18 cellular contexts compared by ENCODE assay signal in the genomic region with DNA sequence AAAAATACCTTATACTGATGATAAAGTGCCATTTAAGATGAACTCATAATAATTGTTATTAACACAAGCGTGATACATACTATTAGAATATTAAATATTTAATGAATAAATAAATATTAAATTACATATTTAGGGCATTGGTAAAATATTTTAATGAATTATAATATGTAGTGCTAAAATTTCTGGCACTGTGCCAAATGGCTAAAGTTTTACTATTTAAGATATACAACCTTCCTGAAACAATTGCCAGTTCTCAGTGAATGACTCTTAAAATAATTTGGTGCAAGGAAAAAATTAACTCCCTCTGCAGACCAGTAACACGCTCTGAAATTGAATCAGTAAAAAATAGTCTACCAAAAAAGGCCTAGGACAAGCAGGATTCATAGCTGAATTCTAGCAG.
DNase-seq lines count a peak whose midpoint lies in the region; ATAC-seq, FAIRE-seq and TF ChIP-seq lines count a peak whose summit lies in the region.
"Had no signal": no experiment of that assay in that cellular context is flagged by ENCODE, and none has a peak within 500 bp of the region (broad histone marks: within the 10 kb centered on the region; RNA-seq: fewer than 3 reads in every experiment).

No MANE protein-coding gene starts in this region.

- no peaks in the 10 kb centered on the region for H3K9me3 ChIP-seq in HepG2 (ENCODE audit: low read length)
- no peaks in the 10 kb centered on the region for H3K9me3 ChIP-seq in right lobe of liver
- H3K9me3 ChIP-seq in K562 (replicated peaks; ENCODE audit: control insufficient read depth, insufficient read depth, low read depth, low read length) = no peaks in the 10 kb centered on the region
- H3K9me3 ChIP-seq: BLaER1, HAP-1 had no signal

- H3K4me1 ChIP-seq in HepG2 (ENCODE audit: insufficient read depth, low read length) = no peaks in the 10 kb centered on the region
- H3K4me1 ChIP-seq in right lobe of liver = no peaks in the 10 kb centered on the region
- H3K4me1 ChIP-seq in K562 (replicated peaks in 1 of 2; ENCODE audit: control insufficient read depth in 2 of 2, insufficient read depth in 2 of 2, low read length in 2 of 2) = no peaks in the 10 kb centered on the region
- H3K4me1 ChIP-seq: BLaER1, HAP-1 had no signal

- H3K27me3 ChIP-seq in HepG2 (ENCODE audit: control insufficient read depth in 1 of 2, insufficient read depth in 2 of 2, low read length in 2 of 2) (no peaks in the 10 kb centered on the region), right lobe of liver (peaks cover 0 to 6% of the 10 kb centered on the region in 2 donors), K562 (ENCODE audit: control insufficient read depth in 2 of 2, insufficient read depth in 2 of 2, low read length in 2 of 2) (no peaks in the 10 kb centered on the region)
- H3K27me3 ChIP-seq: BLaER1 had no signal

- TF ChIP-seq RAD21 in HepG2 (CRISPR knock-in tag; IDR thresholded peaks at IDR 0.05) (no peak), Ishikawa (IDR thresholded peaks at IDR 0.05; ENCODE audit: low read depth) (no peak), K562 (CRISPR knock-in tag; conservative IDR thresholded peaks at IDR 0.05 in 1 of 2, IDR thresholded peaks at IDR 0.05 in 1 of 2) (no peak)

- TF ChIP-seq EP300 in HepG2 (IDR thresholded peaks at IDR 0.05; ENCODE audit: low read depth in 2 of 2, low read length in 2 of 2) (no peak), HepG2 (CRISPR knock-in tag; IDR thresholded peaks at IDR 0.05; ENCODE audit: borderline replicate concordance) (no peak), Ishikawa (IDR thresholded peaks at IDR 0.05; ENCODE audit: borderline replicate concordance) (no peak), K562 (IDR thresholded peaks at IDR 0.05; ENCODE audit: low read length) (no peak)

- H2AFZ ChIP-seq in HepG2 (ENCODE audit: low read length) (no peak overlapping the region), K562 (ENCODE audit: low read depth, low read length) (no peak overlapping the region)

- H3K4me2 ChIP-seq in HepG2 (ENCODE audit: low read depth, low read length) (no peak overlapping the region), K562 (ENCODE audit: insufficient read depth, low read length) (no peak overlapping the region)
- H3K4me2 ChIP-seq: BLaER1 had no signal

- TF ChIP-seq POLR2A in HepG2 (IDR thresholded peaks at IDR 0.05; ENCODE audit: insufficient read depth in 1 of 2, low read depth in 2 of 2, low read length in 2 of 2) = no peak
- TF ChIP-seq POLR2A in right lobe of liver (IDR thresholded peaks at IDR 0.05) = no peak
- TF ChIP-seq POLR2A in K562 (conservative IDR thresholded peaks at IDR 0.05) = no peak

- intact Hi-C loops in HepG2 (cut with micrococcal nuclease; ENCODE audit: unreplicated experiment) (no loop called here), right lobe of liver (cut with DNase I) (no loop called here), K562 (cut with micrococcal nuclease) (no loop called here)

- POLR2A ChIA-PET in HepG2 (lab: Yijun Ruan, JAX) = no interaction called here
- POLR2A ChIA-PET in K562 (lab: Yijun Ruan, JAX) = no interaction called here

- H3K4me3 ChIP-seq in HepG2 (replicated peaks in 1 of 3; ENCODE audit: insufficient read depth in 1 of 3, low read depth in 2 of 3, low read length in 3 of 3) (no peak overlapping the region), right lobe of liver (no peak overlapping the region), K562 (no peak overlapping the region)
- H3K4me3 ChIP-seq: BLaER1, HAP-1 had no signal

- H4K20me1 ChIP-seq in HepG2 (ENCODE audit: insufficient read depth, low read length) = no peaks in the 10 kb centered on the region
- no peaks in the 10 kb centered on the region for H4K20me1 ChIP-seq in K562 (replicated peaks; ENCODE audit: control insufficient read depth, insufficient read depth, low read length)
- H4K20me1 ChIP-seq: BLaER1 had no signal

- WGBS in HepG2 (ENCODE audit: low lambda C conversion rate) = 12% methylated on average over 2 of the region's 2 CpGs
- WGBS in right lobe of liver (ENCODE audit: insufficient coverage, low coverage, low lambda C conversion rate, missing lambda C conversion rate) = 72% methylated on average over 2 of the region's 2 CpGs
- WGBS in K562 (ENCODE audit: insufficient coverage, low coverage, missing lambda C conversion rate) = 72% methylated on average over 2 of the region's 2 CpGs

- in situ Hi-C loops in HepG2 (cut with HindIII; ENCODE audit: extremely low pct_ligation_motif_present, low pct_unique_long_range_greater_than_20kb) = no loop called here
- in situ Hi-C loops in K562 (cut with MboI) = loop anchor here (25.0 kb wide), 1 partner anchor 429 kb away; a partner anchor contains a TSS

- no peak for ATAC-seq in HepG2
- ATAC-seq in right lobe of liver = no peak
- ATAC-seq in K562 = no peak
- no peak for ATAC-seq in HG02885 (IDR thresholded peaks at IDR 0.05; ENCODE audit: poor library complexity, unreplicated experiment)
- ATAC-seq in HG03571 (IDR thresholded peaks at IDR 0.05; ENCODE audit: unreplicated experiment) = no peak

- TF ChIP-seq CTCF in HepG2 (CRISPR knock-in tag; IDR thresholded peaks at IDR 0.05) = no peak
- no peak for TF ChIP-seq CTCF in right lobe of liver (IDR thresholded peaks at IDR 0.05)
- TF ChIP-seq CTCF in K562 (IDR thresholded peaks at IDR 0.05 in 2 of 3, conservative IDR thresholded peaks at IDR 0.05 in 1 of 3; ENCODE audit: insufficient read depth in 2 of 3, low read depth in 1 of 3, low read length in 3 of 3) = no peak

- CTCF ChIA-PET in HepG2 (lab: Yijun Ruan, JAX; ENCODE audit: low intra/inter-chr PET ratio, low total read pairs) = no interaction called here
- CTCF ChIA-PET in K562 (lab: Yijun Ruan, JAX; ENCODE audit: low intra/inter-chr PET ratio) = no interaction called here

- no peak for FAIRE-seq in HepG2 (lab: Jason Lieb, UNC)
- FAIRE-seq in K562 (lab: Jason Lieb, UNC) = no peak
- FAIRE-seq: D721Med, G401.6, GM12892, H54 had no signal

- H3K27ac ChIP-seq in HepG2 (ENCODE audit: extremely low read length, insufficient read depth, low read length) (no peak overlapping the region), right lobe of liver (no peak overlapping the region), K562 (ENCODE audit: extremely low read depth, low read depth, low read length) (no peak overlapping the region)
- H3K27ac ChIP-seq: BLaER1, C4-2B had no signal

- H3K79me2 ChIP-seq in HepG2 (ENCODE audit: insufficient read depth, low read length) = no peaks in the 10 kb centered on the region
- no peaks in the 10 kb centered on the region for H3K79me2 ChIP-seq in K562 (ENCODE audit: control insufficient read depth, insufficient read depth, low read length)

- H3K36me3 ChIP-seq in HepG2 (replicated peaks in 1 of 2; ENCODE audit: control insufficient read depth in 1 of 2, insufficient read depth in 2 of 2, low read length in 2 of 2) = no peaks in the 10 kb centered on the region
- H3K36me3 ChIP-seq in right lobe of liver = no peaks in the 10 kb centered on the region
- no peaks in the 10 kb centered on the region for H3K36me3 ChIP-seq in K562 (ENCODE audit: control insufficient read depth, insufficient read depth, low read length)
- H3K36me3 ChIP-seq: BLaER1, HAP-1 had no signal

- DNase-seq in HepG2 (ENCODE audit: low spot score) = no peak
- no peak for DNase-seq in right lobe of liver
- DNase-seq in K562 (ENCODE audit: extremely low read depth in 1 of 4, low spot score in 3 of 4) = no peak
- DNase-seq: CD4-positive, CD25-positive, alpha-beta regulatory T cell; CD8-positive, alpha-beta memory T cell; DMS 273 treated with DMSO at 0.1 percent for 48 hours; DND-41; GOT3 had no signal

- no peaks in the 10 kb centered on the region for H3K9me1 ChIP-seq in K562 (ENCODE audit: control insufficient read depth, insufficient read depth, low read length)

- BruUV-seq in HepG2 (replicated peaks; lab: Mats Ljungman, UMichigan) (no TSS peak), K562 (replicated peaks; lab: Mats Ljungman, UMichigan) (no TSS peak)

- H3K9ac ChIP-seq in HepG2 (ENCODE audit: insufficient read depth, low read depth, low read length) (no peak overlapping the region), K562 (ENCODE audit: insufficient read depth in 1 of 2, low read depth in 2 of 2, low read length in 2 of 2) (no peak overlapping the region)
- H3K9ac ChIP-seq: BLaER1 had no signal

TF ChIP-seq in HepG2, 621 proteins besides CTCF, POLR2A, EP300 and RAD21:
- no peak for TF ChIP-seq SMC3 (IDR thresholded peaks at IDR 0.05; ENCODE audit: low read length)
- peak; percentile 84 for TF ChIP-seq LCORL (IDR thresholded peaks at IDR 0.05)
- no peak for TF ChIP-seq LCORL (CRISPR knock-in tag; IDR thresholded peaks at IDR 0.05)
TF ChIP-seq in HepG2: peak in this region for 1.

TF ChIP-seq in Ishikawa, 13 proteins besides CTCF, POLR2A, EP300 and RAD21:
- TF ChIP-seq EGR1 (IDR thresholded peaks at IDR 0.05) (no peak), NFIC (IDR thresholded peaks at IDR 0.05) (peak; percentile 65)
- TF ChIP-seq, protein P1, sequence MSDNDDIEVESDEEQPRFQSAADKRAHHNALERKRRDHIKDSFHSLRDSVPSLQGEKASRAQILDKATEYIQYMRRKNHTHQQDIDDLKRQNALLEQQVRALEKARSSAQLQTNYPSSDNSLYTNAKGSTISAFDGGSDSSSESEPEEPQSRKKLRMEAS (IDR thresholded peaks at IDR 0.05) = no peak

TF ChIP-seq in K562, 482 proteins besides CTCF, POLR2A, EP300 and RAD21 (continues in another document):
- TF ChIP-seq NFIX (CRISPR knock-in tag; IDR thresholded peaks at IDR 0.05; ENCODE audit: low read depth) (peak; percentile 99), MYC (IDR thresholded peaks at IDR 0.05; ENCODE audit: low read depth, low read length) (no peak), MYC (CRISPR knock-in tag; IDR thresholded peaks at IDR 0.05; ENCODE audit: borderline replicate concordance, low read depth) (no peak), RBBP5 (IDR thresholded peaks at IDR 0.05; ENCODE audit: borderline replicate concordance, insufficient read depth, low read length, poor library complexity, severe bottlenecking) (no peak), HDAC3 (IDR thresholded peaks at IDR 0.05; ENCODE audit: borderline replicate concordance, partially characterized antibody) (no peak), CSDE1 (IDR thresholded peaks at IDR 0.05) (no peak), EGR1 (conservative IDR thresholded peaks at IDR 0.05) (no peak), ILF3 (IDR thresholded peaks at IDR 0.05; ENCODE audit: borderline replicate concordance) (no peak), PRPF4 (IDR thresholded peaks at IDR 0.05; ENCODE audit: insufficient read depth, low read depth, low read length, poor library complexity, severe bottlenecking) (no peak), FOXK2 (conservative IDR thresholded peaks at IDR 0.05 in 1 of 2, IDR thresholded peaks at IDR 0.05 in 1 of 2; ENCODE audit: low read depth in 2 of 2) (no peak), SRSF7 (optimal IDR thresholded peaks at IDR 0.05; ENCODE audit: low read depth, low read length) (no peak)
- TF ChIP-seq, protein P2, sequence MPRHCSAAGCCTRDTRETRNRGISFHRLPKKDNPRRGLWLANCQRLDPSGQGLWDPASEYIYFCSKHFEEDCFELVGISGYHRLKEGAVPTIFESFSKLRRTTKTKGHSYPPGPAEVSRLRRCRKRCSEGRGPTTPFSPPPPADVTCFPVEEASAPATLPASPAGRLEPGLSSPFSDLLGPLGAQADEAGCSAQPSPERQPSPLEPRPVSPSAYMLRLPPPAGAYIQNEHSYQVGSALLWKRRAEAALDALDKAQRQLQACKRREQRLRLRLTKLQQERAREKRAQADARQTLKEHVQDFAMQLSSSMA (CRISPR knock-in tag; IDR thresholded peaks at IDR 0.05) = no peak
